1 cellular context compared by ENCODE assay signal in genomic region chr11:117074122-117074521, GRCh38.
TF ChIP-seq lines count a peak whose summit lies in the region.

No MANE protein-coding gene starts in this region.

TF ChIP-seq in IMR-90, 13 proteins besides CTCF, POLR2A, EP300 and RAD21 (continued from another document):
- TF ChIP-seq CHD1 (IDR thresholded peaks at IDR 0.05; ENCODE audit: low read depth, low read length) (no peak), ELK1 (IDR thresholded peaks at IDR 0.05; ENCODE audit: borderline replicate concordance, low read depth, low read length) (no peak), FOS (IDR thresholded peaks at IDR 0.05; ENCODE audit: low read depth, low read length) (no peak), USF2 (IDR thresholded peaks at IDR 0.05; ENCODE audit: low read depth, low read length) (no peak), CEBPB (IDR thresholded peaks at IDR 0.05; ENCODE audit: low read depth, low read length) (no peak), NFE2L2 (IDR thresholded peaks at IDR 0.05; ENCODE audit: low read depth, low read length) (no peak)
